In genomic region chr19:28437390-28438346, GRCh38 we compare ENCODE assay signal across 25 cellular contexts.
A peak's percentile ranks its signal among the peaks of the same experiment; 100 is the strongest.
DNase-seq lines count a peak whose midpoint lies in the region; ATAC-seq and TF ChIP-seq lines count a peak whose summit lies in the region.
"Had no signal": no experiment of that assay in that cellular context is flagged by ENCODE, and none has a peak within 500 bp of the region (broad histone marks: within the 10 kb centered on the region; RNA-seq: fewer than 3 reads in every experiment).

No MANE protein-coding gene starts in this region.

- H3K9ac ChIP-seq in colonic mucosa (ENCODE audit: low read depth in 2 of 2, low read length in 2 of 2), result peak overlapping the region in 1 of 2 donors; percentile 59
- no peak overlapping the region for H3K9ac ChIP-seq in mucosa of rectum (ENCODE audit: low read depth in 1 of 2, low read length in 2 of 2)
- H3K9ac ChIP-seq: KMS-11 had no signal

- H3K36me3 ChIP-seq in colonic mucosa (no peaks in the 10 kb centered on the region), mucosa of rectum (ENCODE audit: control insufficient read depth in 2 of 2, insufficient read depth in 2 of 2, low read length in 2 of 2) (no peaks in the 10 kb centered on the region)
- H3K36me3 ChIP-seq: gastroesophageal sphincter, ovary had no signal

- H3K4me3 ChIP-seq in LNCaP clone FGC (ENCODE audit: low read depth, low read length) (no peak overlapping the region), colonic mucosa (no peak overlapping the region), mucosa of rectum (ENCODE audit: low read length in 2 of 2) (no peak overlapping the region)
- H3K4me3 ChIP-seq: dorsolateral prefrontal cortex, gastroesophageal sphincter, ovary had no signal

- H3K27me3 ChIP-seq in colonic mucosa (no peaks in the 10 kb centered on the region), mucosa of rectum (ENCODE audit: control insufficient read depth in 2 of 2, insufficient read depth in 2 of 2, low read length in 2 of 2) (no peaks in the 10 kb centered on the region)
- H3K27me3 ChIP-seq: ovary had no signal

- intact Hi-C loops in colonic mucosa (cut with DNase I), result no loop called here

- DNase-seq in LNCaP clone FGC (ENCODE audit: low read depth), result peak; percentile 75
- peak; percentile 89 for DNase-seq in NCI-H2196 treated with DMSO at 0.1 percent for 48 hours (lab: John Stamatoyannopoulos, UW; ENCODE audit: unreplicated experiment)
- peak; percentile 35 for DNase-seq in colonic mucosa
- DNase-seq in OCI-M2 (lab: John Stamatoyannopoulos, UW; ENCODE audit: unreplicated experiment), result no peak
- DNase-seq in GM20000 (ENCODE audit: low spot score), result no peak
- DNase-seq in GF-D8 (lab: John Stamatoyannopoulos, UW), result no peak
- DNase-seq: activated CD4-positive, alpha-beta memory T cell treated with anti-CD3 and anti-CD28 coated beads, Interleukin-2, amount 10 ng/mL, durations not matched to agents 7 days and 5 days; activated CD8-positive, alpha-beta memory T cell treated with anti-CD3 and anti-CD28 coated beads, Interleukin-2, amount 50 U/mL, for 48 hours; activated naive CD4-positive, alpha-beta T cell treated with anti-CD3 and anti-CD28 coated beads for 36 hours; C1 segment of cervical spinal cord; COR-L47; dorsolateral prefrontal cortex; H9; mammary epithelial cell; NCI-H1694; NCI-H524 treated with DMSO at 0.1 percent for 48 hours; ovary; retina; SHP77; small intestine; stimulated activated naive CD4-positive, alpha-beta T cell had no signal

- H3K27ac ChIP-seq in colonic mucosa, result peak overlapping the region; percentile 33
- H3K27ac ChIP-seq in mucosa of rectum (ENCODE audit: low read depth in 2 of 2, low read length in 2 of 2), result peak overlapping the region; percentile 38 to 49
- H3K27ac ChIP-seq: dorsolateral prefrontal cortex, gastroesophageal sphincter, KMS-11, ovary had no signal

- H3K4me1 ChIP-seq in colonic mucosa, result peaks cover 11% of the 10 kb centered on the region
- peaks cover 9 to 23% of the 10 kb centered on the region in 2 donors for H3K4me1 ChIP-seq in mucosa of rectum (ENCODE audit: control insufficient read depth in 2 of 2, insufficient read depth in 2 of 2, low read length in 2 of 2)
- H3K4me1 ChIP-seq: gastroesophageal sphincter had no signal

- no peak for TF ChIP-seq CTCF in LNCaP clone FGC (IDR thresholded peaks at IDR 0.05; ENCODE audit: control insufficient read depth, extremely low read depth, insufficient read depth)
- TF ChIP-seq CTCF in colonic mucosa (IDR thresholded peaks at IDR 0.05), result no peak
- TF ChIP-seq CTCF in GM20000 (IDR thresholded peaks at IDR 0.05; ENCODE audit: extremely low read depth, missing control alignments), result no peak

- H3K9me3 ChIP-seq in colonic mucosa (no peaks in the 10 kb centered on the region), mucosa of rectum (ENCODE audit: control insufficient read depth in 2 of 2, low read length in 2 of 2) (no peaks in the 10 kb centered on the region)
- H3K9me3 ChIP-seq: gastroesophageal sphincter, ovary had no signal

- ATAC-seq in HG03196 (IDR thresholded peaks at IDR 0.05; ENCODE audit: unreplicated experiment), result no peak
- ATAC-seq: gastroesophageal sphincter had no signal

Comparison
In these comparisons a context has a peak if more than half of its experiments do, and no peak if none do; other contexts are left out.
1. DNase-seq: peak in LNCaP clone FGC (single experiment), NCI-H2196 treated with DMSO at 0.1 percent for 48 hours (single experiment) and colonic mucosa (single experiment); none in OCI-M2 (single experiment), GM20000 (single experiment) and GF-D8 (single experiment).